In genomic region chr2:86023366-86023712, GRCh38 we compare ENCODE assay signal across 29 cellular contexts.
DNase-seq lines count a peak whose midpoint lies in the region; ATAC-seq and TF ChIP-seq lines count a peak whose summit lies in the region.
"Had no signal": no experiment of that assay in that cellular context is flagged by ENCODE, and none has a peak within 500 bp of the region (broad histone marks: within the 10 kb centered on the region; RNA-seq: fewer than 3 reads in every experiment).

No MANE protein-coding gene starts in this region.

- H3K27me3 Mint-ChIP-seq in activated CD8-positive, alpha-beta memory T cell treated with anti-CD3 and anti-CD28 coated beads, Interleukin-2, amount 10 ng/mL, durations not matched to agents 7 days and 5 days = no peaks in the 10 kb centered on the region

- H3K27ac ChIP-seq in OCI-LY7 (ENCODE audit: low read depth, low read length, poor library complexity, severe bottlenecking) = no peak overlapping the region
- H3K27ac ChIP-seq: adrenal gland, body of pancreas, neutrophil, prostate gland, stomach, thyroid gland had no signal

- no peaks in the 10 kb centered on the region for H3K9me2 ChIP-seq in OCI-LY7 (ENCODE audit: insufficient read depth, low read length)
- H3K9me2 ChIP-seq: SK-N-SH had no signal

- H3K27ac Mint-ChIP-seq in activated CD8-positive, alpha-beta memory T cell treated with anti-CD3 and anti-CD28 coated beads, Interleukin-2, amount 10 ng/mL, durations not matched to agents 7 days and 5 days = peak overlapping the region; percentile 25
- H3K27ac Mint-ChIP-seq in stimulated activated effector memory CD8-positive, alpha-beta T cell treated with anti-CD3 and anti-CD28 coated beads, Interleukin-12 subunit alpha, Interleukin-12 subunit beta, amount 100 ng/mL, for 72 hours = peak overlapping the region; percentile 52
- H3K27ac Mint-ChIP-seq: CD8-positive, alpha-beta T cell had no signal

- no peak overlapping the region for H3K4me3 ChIP-seq in OCI-LY7 (ENCODE audit: low read depth, low read length, poor library complexity, severe bottlenecking)
- H3K4me3 ChIP-seq: adrenal gland, body of pancreas, prostate gland, stomach, thyroid gland had no signal

- H3K79me2 ChIP-seq in OCI-LY7 (ENCODE audit: insufficient read depth, low read depth, low read length) = no peaks in the 10 kb centered on the region

- no TSS peak for BruUV-seq in OCI-LY7 (replicated peaks; lab: Mats Ljungman, UMichigan)

- H3K4me1 ChIP-seq in OCI-LY7 (ENCODE audit: insufficient read depth, low read length, poor library complexity, severe bottlenecking) = no peaks in the 10 kb centered on the region
- H3K4me1 ChIP-seq: prostate gland had no signal

- H3K4me1 Mint-ChIP-seq in activated CD8-positive, alpha-beta memory T cell treated with anti-CD3 and anti-CD28 coated beads, Interleukin-2, amount 10 ng/mL, durations not matched to agents 7 days and 5 days = peaks cover 11% of the 10 kb centered on the region
- H3K4me1 Mint-ChIP-seq in stimulated activated effector memory CD8-positive, alpha-beta T cell treated with anti-CD3 and anti-CD28 coated beads, Interleukin-12 subunit alpha, Interleukin-12 subunit beta, amount 100 ng/mL, for 72 hours = peaks cover 11% of the 10 kb centered on the region
- H3K4me1 Mint-ChIP-seq: immature natural killer cell had no signal

- intact Hi-C loops in OCI-LY7 (cut with micrococcal nuclease; ENCODE audit: unreplicated experiment) = no loop called here

- H3K9me3 ChIP-seq in OCI-LY7 (ENCODE audit: low read length) = no peaks in the 10 kb centered on the region
- H3K9me3 ChIP-seq: adrenal gland, body of pancreas, neutrophil, prostate gland, SK-N-SH, stomach, thyroid gland had no signal

- CTCF ChIA-PET in activated CD8-positive, alpha-beta memory T cell treated with anti-CD3 and anti-CD28 coated beads, Interleukin-2, amount 10 ng/mL, durations not matched to agents 7 days and 5 days (lab: Charles Lee) = interaction anchor here (0.7 to 2.0 kb wide), 3 partner anchors 12 to 96 kb away, joined by 3 to 4 read pairs (median 3); no protein-coding TSS in a partner anchor
- CTCF ChIA-PET in OCI-LY7 (lab: Charles Lee; ENCODE audit: unreplicated experiment) = no interaction called here

- H4K20me1 ChIP-seq in OCI-LY7 (ENCODE audit: insufficient read depth, low read length) = no peaks in the 10 kb centered on the region

- no peak for DNase-seq in activated CD8-positive, alpha-beta memory T cell treated with anti-CD3 and anti-CD28 coated beads, Interleukin-2, amount 10 ng/mL, durations not matched to agents 7 days and 5 days
- no peak for DNase-seq in activated CD8-positive, alpha-beta memory T cell treated with anti-CD3 and anti-CD28 coated beads, Interleukin-2, amount 50 U/mL, for 48 hours
- DNase-seq in OCI-LY7 (ENCODE audit: low spot score) = peak; percentile 42
- DNase-seq in stimulated activated effector memory CD8-positive, alpha-beta T cell treated with anti-CD3 and anti-CD28 coated beads, Interleukin-12 subunit alpha, Interleukin-12 subunit beta, amount 100 ng/mL, for 72 hours (ENCODE audit: low spot score in 2 of 2) = no peak
- no peak for DNase-seq in mucosa of gallbladder (ENCODE audit: low spot score)
- no peak for DNase-seq in DMS53 treated with DMSO at 0.1 percent for 48 hours (lab: John Stamatoyannopoulos, UW; ENCODE audit: unreplicated experiment)
- DNase-seq: activated CD4-positive, alpha-beta T cell treated with anti-CD3 and anti-CD28 coated beads for 4 hours; activated T-cell treated with anti-CD3 and anti-CD28 coated beads, Interleukin-2, amount 50 U/mL, for 4 hours; adrenal gland; CD8-positive, alpha-beta T cell; cerebellar nuclear complex; DMS79; hypothalamus; immature natural killer cell; Karpas-422; mesenchymal stem cell; NCI-H1436; NCI-H2107; PC-3; SK-N-SH; stimulated activated CD4-positive, alpha-beta T cell treated with anti-CD3 and anti-CD28 coated beads, Interleukin-15, amount 100 ng/mL, for 24 hours; stomach; T-helper 2 cell; thyroid gland had no signal

- H3K36me3 ChIP-seq in OCI-LY7 (ENCODE audit: insufficient read depth, low read length) = peaks cover 47% of the 10 kb centered on the region

- TF ChIP-seq POLR2A in GM18505 (IDR thresholded peaks at IDR 0.05; ENCODE audit: borderline replicate concordance, extremely low read depth, insufficient read depth, insufficient read length) = no peak

- H3K4me3 Mint-ChIP-seq in activated CD8-positive, alpha-beta memory T cell treated with anti-CD3 and anti-CD28 coated beads, Interleukin-2, amount 10 ng/mL, durations not matched to agents 7 days and 5 days = no peak overlapping the region
- H3K4me3 Mint-ChIP-seq in stimulated activated effector memory CD8-positive, alpha-beta T cell treated with anti-CD3 and anti-CD28 coated beads, Interleukin-12 subunit alpha, Interleukin-12 subunit beta, amount 100 ng/mL, for 72 hours = no peak overlapping the region
- H3K4me3 Mint-ChIP-seq: activated T-cell treated with anti-CD3 and anti-CD28 coated beads, Interleukin-2, amount 50 U/mL, for 4 hours; CD8-positive, alpha-beta T cell; immature natural killer cell had no signal

- no peak for ATAC-seq in activated CD8-positive, alpha-beta memory T cell treated with anti-CD3 and anti-CD28 coated beads, Interleukin-2, amount 10 ng/mL, durations not matched to agents 7 days and 5 days
- ATAC-seq in GM21529 (IDR thresholded peaks at IDR 0.05; ENCODE audit: unreplicated experiment) (peak; percentile 7), GM18505 (IDR thresholded peaks at IDR 0.05; ENCODE audit: unreplicated experiment) (no peak)
- ATAC-seq in stimulated activated effector memory CD8-positive, alpha-beta T cell treated with anti-CD3 and anti-CD28 coated beads, Interleukin-12 subunit alpha, Interleukin-12 subunit beta, amount 100 ng/mL, for 72 hours = peak; percentile 17
- ATAC-seq: activated T-cell treated with anti-CD3 and anti-CD28 coated beads, Interleukin-2, amount 50 U/mL, for 4 hours; body of pancreas; CD8-positive, alpha-beta T cell; PC-3 had no signal

- H2AFZ ChIP-seq in OCI-LY7 (ENCODE audit: low read length) = no peak overlapping the region

- H3K9me3 Mint-ChIP-seq in activated CD8-positive, alpha-beta memory T cell treated with anti-CD3 and anti-CD28 coated beads, Interleukin-2, amount 10 ng/mL, durations not matched to agents 7 days and 5 days (ENCODE audit: low read depth) = no peaks in the 10 kb centered on the region
- H3K9me3 Mint-ChIP-seq in stimulated activated effector memory CD8-positive, alpha-beta T cell treated with anti-CD3 and anti-CD28 coated beads, Interleukin-12 subunit alpha, Interleukin-12 subunit beta, amount 100 ng/mL, for 72 hours = no peaks in the 10 kb centered on the region
- H3K9me3 Mint-ChIP-seq: activated T-cell treated with anti-CD3 and anti-CD28 coated beads, Interleukin-2, amount 50 U/mL, for 4 hours; CD8-positive, alpha-beta T cell; immature natural killer cell had no signal

- TF ChIP-seq CTCF in OCI-LY7 (conservative IDR thresholded peaks at IDR 0.05; ENCODE audit: low read length) = peak; percentile 40

- H3K4me2 ChIP-seq in OCI-LY7 (ENCODE audit: low read length) = no peak overlapping the region
- H3K4me2 ChIP-seq: SK-N-SH had no signal

- peaks cover 20% of the 10 kb centered on the region for H3K36me3 Mint-ChIP-seq in activated CD8-positive, alpha-beta memory T cell treated with anti-CD3 and anti-CD28 coated beads, Interleukin-2, amount 10 ng/mL, durations not matched to agents 7 days and 5 days
- H3K36me3 Mint-ChIP-seq in stimulated activated effector memory CD8-positive, alpha-beta T cell treated with anti-CD3 and anti-CD28 coated beads, Interleukin-12 subunit alpha, Interleukin-12 subunit beta, amount 100 ng/mL, for 72 hours = peaks cover 45% of the 10 kb centered on the region

- POLR2A ChIA-PET in OCI-LY7 (lab: Charles Lee) = no interaction called here

Comparison
In these comparisons a context has a peak if more than half of its experiments do, and no peak if none do; other contexts are left out.
1. ATAC-seq: peak in GM21529 (single experiment) and stimulated activated effector memory CD8-positive, alpha-beta T cell treated with anti-CD3 and anti-CD28 coated beads, Interleukin-12 subunit alpha, Interleukin-12 subunit beta, amount 100 ng/mL, for 72 hours (single experiment); none in activated CD8-positive, alpha-beta memory T cell treated with anti-CD3 and anti-CD28 coated beads, Interleukin-2, amount 10 ng/mL, durations not matched to agents 7 days and 5 days (single experiment) and GM18505 (single experiment).